21 cellular contexts compared by ENCODE assay signal in the genomic region with DNA sequence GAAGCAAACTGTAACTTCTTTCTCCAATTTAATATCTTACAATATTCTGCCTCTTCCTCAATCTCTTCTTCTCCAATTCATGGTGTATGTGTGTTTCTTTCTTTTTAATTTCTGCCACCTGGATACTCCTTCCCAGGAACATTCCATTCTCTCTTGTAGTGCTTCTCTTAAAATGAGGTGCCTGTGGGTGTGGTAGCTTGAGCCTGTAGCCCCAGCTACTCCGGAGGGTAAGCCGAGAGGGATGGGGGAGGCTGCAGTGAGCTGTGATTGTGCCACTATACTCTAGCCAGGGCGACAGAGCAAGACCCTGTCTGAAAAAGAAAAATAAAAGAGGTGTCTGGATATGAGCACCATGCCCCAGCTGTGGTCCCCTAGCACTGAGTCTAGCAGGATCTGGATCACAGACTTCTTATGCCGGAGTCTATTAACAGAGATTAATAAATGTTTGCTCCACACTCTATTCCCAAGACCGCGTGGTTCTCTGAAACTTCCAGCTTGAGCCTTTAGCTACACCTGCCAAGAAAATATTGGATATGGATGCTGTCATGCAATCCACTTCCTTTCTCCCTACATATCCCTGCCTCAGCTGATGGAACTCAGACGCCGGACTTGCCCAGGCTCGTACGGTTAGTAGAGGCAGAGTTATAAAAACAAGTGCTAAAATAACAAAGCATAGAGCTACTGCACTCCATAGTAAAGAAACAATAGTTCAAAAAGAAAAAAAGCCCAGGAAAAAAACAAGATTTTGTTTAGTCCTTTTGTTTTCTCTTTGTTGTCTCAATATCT. TPM values are rescaled to one million over a fixed set of nuclear protein-coding genes. Genes with fewer than 3 reads are reported as not detected.
A peak's percentile ranks its signal among the peaks of the same experiment; 100 is the strongest.
DNase-seq lines count a peak whose midpoint lies in the region; ATAC-seq and TF ChIP-seq lines count a peak whose summit lies in the region.
"Had no signal": no experiment of that assay in that cellular context is flagged by ENCODE, and none has a peak within 500 bp of the region (broad histone marks: within the 10 kb centered on the region; RNA-seq: fewer than 3 reads in every experiment).

No MANE protein-coding gene starts in this region.

- DNase-seq in Calu3 (no peak), NCI-H1105 treated with DMSO at 0.1 percent for 48 hours (lab: John Stamatoyannopoulos, UW) (peak; percentile 85), epithelial cell of esophagus (ENCODE audit: low read depth) (peak; percentile 78), neural crest cell (ENCODE audit: low read depth, low spot score) (no peak), left colon (no peak)
- no peak for DNase-seq in CD8-positive, alpha-beta memory T cell
- DNase-seq in T-helper 2 cell treated with Interferon-gamma antibody and Interleukin-4, amounts not matched to agents 5 μg/mL and 100 μg/mL, for 36 hours (ENCODE audit: low spot score) = no peak
- DNase-seq in central memory CD4-positive, alpha-beta T cell = no peak
- DNase-seq: ACHN; activated CD4-positive, alpha-beta T cell treated with anti-CD3 and anti-CD28 coated beads for 36 hours; activated T-cell treated with anti-CD3 and anti-CD28 coated beads, Interleukin-2, amount 50 U/mL, for 24 hours; adrenal gland; NCI-H1436 treated with DMSO at 0.1 percent for 48 hours; NCI-H69; occipital lobe; small intestine; stimulated activated CD4-positive, alpha-beta T cell treated with anti-CD3 and anti-CD28 coated beads, Interleukin-1b, Interleukin-23, amount 100 ng/mL, for 48 hours had no signal

- POLR2A ChIA-PET in CD8-positive, alpha-beta memory T cell (lab: Charles Lee) = no interaction called here

- no peaks in the 10 kb centered on the region for H3K27me3 ChIP-seq in CD8-positive, alpha-beta memory T cell (ENCODE audit: insufficient read depth, low read length, poor library complexity, severe bottlenecking)

- no peak for ATAC-seq in left colon
- ATAC-seq: activated CD4-positive, alpha-beta T cell treated with anti-CD3 and anti-CD28 coated beads for 36 hours; GM12878 had no signal

- H3K36me3 Mint-ChIP-seq in Calu3 (ENCODE audit: insufficient read depth, unreplicated experiment) (no peaks in the 10 kb centered on the region), neural crest cell (ENCODE audit: low read depth) (no peaks in the 10 kb centered on the region)
- H3K36me3 Mint-ChIP-seq in CD8-positive, alpha-beta memory T cell = no peaks in the 10 kb centered on the region
- no peaks in the 10 kb centered on the region for H3K36me3 Mint-ChIP-seq in T-helper 2 cell treated with Interferon-gamma antibody and Interleukin-4, amounts not matched to agents 5 μg/mL and 100 μg/mL, for 36 hours (ENCODE audit: low read depth)

- peaks cover 55% of the 10 kb centered on the region for H3K27me3 Mint-ChIP-seq in Calu3 (ENCODE audit: unreplicated experiment)
- no peaks in the 10 kb centered on the region for H3K27me3 Mint-ChIP-seq in neural crest cell (ENCODE audit: low read depth)
- H3K27me3 Mint-ChIP-seq in CD8-positive, alpha-beta memory T cell = peaks cover 13 to 49% of the 10 kb centered on the region in 2 donors
- H3K27me3 Mint-ChIP-seq in T-helper 2 cell treated with Interferon-gamma antibody and Interleukin-4, amounts not matched to agents 5 μg/mL and 100 μg/mL, for 36 hours (ENCODE audit: low read depth) = peaks cover 10% of the 10 kb centered on the region

- no peak overlapping the region for H3K27ac ChIP-seq in CD8-positive, alpha-beta memory T cell (ENCODE audit: low read depth, low read length)
- H3K27ac ChIP-seq: adrenal gland, coronary artery had no signal

- BruUV-seq in Calu3 (replicated peaks; lab: Mats Ljungman, UMichigan) = no TSS peak

- no peaks in the 10 kb centered on the region for H3K36me3 ChIP-seq in CD8-positive, alpha-beta memory T cell (ENCODE audit: insufficient read depth, low read length)
- H3K36me3 ChIP-seq: adrenal gland had no signal

- H3K4me1 ChIP-seq in CD8-positive, alpha-beta memory T cell (ENCODE audit: insufficient read depth, low read length) = no peaks in the 10 kb centered on the region
- H3K4me1 ChIP-seq: adrenal gland had no signal

- H3K9me3 Mint-ChIP-seq in Calu3 (ENCODE audit: low read depth, unreplicated experiment) = no peaks in the 10 kb centered on the region
- no peaks in the 10 kb centered on the region for H3K9me3 Mint-ChIP-seq in neural crest cell
- H3K9me3 Mint-ChIP-seq in CD8-positive, alpha-beta memory T cell = no peaks in the 10 kb centered on the region
- H3K9me3 Mint-ChIP-seq in T-helper 2 cell treated with Interferon-gamma antibody and Interleukin-4, amounts not matched to agents 5 μg/mL and 100 μg/mL, for 36 hours = no peaks in the 10 kb centered on the region
- H3K9me3 Mint-ChIP-seq: activated T-cell treated with anti-CD3 and anti-CD28 coated beads, Interleukin-2, amount 50 U/mL, for 24 hours; IgD-negative memory B cell; T-helper 1 cell treated with Interleukin-12 subunit alpha and Interleukin-12 subunit beta and Interleukin-4 antibody, amounts not matched to agents 30 μg/mL and 1 μg/mL, for 36 hours had no signal

- intact Hi-C loops in Calu3 (cut with micrococcal nuclease; ENCODE audit: unreplicated experiment) (no loop called here), left colon (cut with DNase I, micrococcal nuclease) (no loop called here)

- H3K27ac Mint-ChIP-seq in Calu3 (ENCODE audit: unreplicated experiment) (peak overlapping the region; percentile 1), neural crest cell (ENCODE audit: unreplicated experiment) (peak overlapping the region; percentile 9)
- peak overlapping the region in 2 of 8 donors; percentile 40 to 83 for H3K27ac Mint-ChIP-seq in CD8-positive, alpha-beta memory T cell
- no peak overlapping the region for H3K27ac Mint-ChIP-seq in T-helper 2 cell treated with Interferon-gamma antibody and Interleukin-4, amounts not matched to agents 5 μg/mL and 100 μg/mL, for 36 hours
- H3K27ac Mint-ChIP-seq: activated CD4-positive, alpha-beta T cell treated with anti-CD3 and anti-CD28 coated beads for 36 hours; activated T-cell treated with anti-CD3 and anti-CD28 coated beads, Interleukin-2, amount 50 U/mL, for 24 hours; IgD-negative memory B cell; T-helper 1 cell treated with Interleukin-12 subunit alpha and Interleukin-12 subunit beta and Interleukin-4 antibody, amounts not matched to agents 30 μg/mL and 1 μg/mL, for 36 hours had no signal

- TF ChIP-seq CTCF in Calu3 (IDR thresholded peaks at IDR 0.05; ENCODE audit: unreplicated experiment) (no peak), epithelial cell of esophagus (IDR thresholded peaks at IDR 0.05; ENCODE audit: insufficient read depth, low read depth, low read length, missing control alignments) (no peak), neural crest cell (conservative IDR thresholded peaks at IDR 0.05) (no peak)

- H3K4me1 Mint-ChIP-seq in Calu3 (ENCODE audit: low read depth, unreplicated experiment) = peaks cover 17% of the 10 kb centered on the region
- no peaks in the 10 kb centered on the region for H3K4me1 Mint-ChIP-seq in neural crest cell
- no peaks in the 10 kb centered on the region for H3K4me1 Mint-ChIP-seq in CD8-positive, alpha-beta memory T cell
- no peaks in the 10 kb centered on the region for H3K4me1 Mint-ChIP-seq in T-helper 2 cell treated with Interferon-gamma antibody and Interleukin-4, amounts not matched to agents 5 μg/mL and 100 μg/mL, for 36 hours (ENCODE audit: low read depth)
- H3K4me1 Mint-ChIP-seq: activated CD4-positive, alpha-beta T cell treated with anti-CD3 and anti-CD28 coated beads for 36 hours had no signal

- no peak overlapping the region for H3K4me3 ChIP-seq in epithelial cell of esophagus (ENCODE audit: low read length)
- H3K4me3 ChIP-seq in CD8-positive, alpha-beta memory T cell (ENCODE audit: low read length) = no peak overlapping the region
- H3K4me3 ChIP-seq: adrenal gland, coronary artery, GM12878 had no signal

- H3K9me3 ChIP-seq in CD8-positive, alpha-beta memory T cell (ENCODE audit: low read length) = no peaks in the 10 kb centered on the region
- H3K9me3 ChIP-seq: adrenal gland had no signal

- CTCF ChIA-PET in Calu3 (lab: Charles Lee) = interaction anchor here (0.6 kb wide), 1 partner anchor 12 kb away, joined by 5 read pairs; no protein-coding TSS in a partner anchor
- CTCF ChIA-PET in CD8-positive, alpha-beta memory T cell (lab: Charles Lee) = no interaction called here

- H3K4me3 Mint-ChIP-seq in Calu3 (ENCODE audit: low read depth, unreplicated experiment) (no peak overlapping the region), neural crest cell (no peak overlapping the region)
- H3K4me3 Mint-ChIP-seq in CD8-positive, alpha-beta memory T cell = no peak overlapping the region
- H3K4me3 Mint-ChIP-seq in T-helper 2 cell treated with Interferon-gamma antibody and Interleukin-4, amounts not matched to agents 5 μg/mL and 100 μg/mL, for 36 hours = no peak overlapping the region
- H3K4me3 Mint-ChIP-seq: activated CD4-positive, alpha-beta T cell treated with anti-CD3 and anti-CD28 coated beads for 36 hours; activated T-cell treated with anti-CD3 and anti-CD28 coated beads, Interleukin-2, amount 50 U/mL, for 24 hours; IgD-negative memory B cell; T-helper 1 cell treated with Interleukin-12 subunit alpha and Interleukin-12 subunit beta and Interleukin-4 antibody, amounts not matched to agents 30 μg/mL and 1 μg/mL, for 36 hours had no signal

RNA-seq across cellular contexts. Expression of a gene that starts 42.8 kb away (rescaled TPM):
- total RNA-seq in Calu3 (2022) = 20.4 and 35.1 TPM in 2 replicates
- total RNA-seq in neural crest cell = 75.6 and 80.1 TPM in 2 replicates
- total RNA-seq in left colon = 100 to 1,000 TPM; 129 to 202 TPM
- 1 to 10 TPM; 6.5 to 9.1 TPM for total RNA-seq in CD8-positive, alpha-beta memory T cell
- polyA plus RNA-seq in CD8-positive, alpha-beta memory T cell = 3.9 TPM

Comparison
In these comparisons a context has a peak if more than half of its experiments do, and no peak if none do; other contexts are left out.
1. DNase-seq: peak in NCI-H1105 treated with DMSO at 0.1 percent for 48 hours (single experiment) and epithelial cell of esophagus (single experiment); none in Calu3 (single experiment), neural crest cell (single experiment), left colon (0 of 2), CD8-positive, alpha-beta memory T cell (0 of 5), T-helper 2 cell treated with Interferon-gamma antibody and Interleukin-4, amounts not matched to agents 5 μg/mL and 100 μg/mL, for 36 hours (single experiment) and central memory CD4-positive, alpha-beta T cell (single experiment).